ENCODE assay signal across 9 cellular contexts in the genomic region with DNA sequence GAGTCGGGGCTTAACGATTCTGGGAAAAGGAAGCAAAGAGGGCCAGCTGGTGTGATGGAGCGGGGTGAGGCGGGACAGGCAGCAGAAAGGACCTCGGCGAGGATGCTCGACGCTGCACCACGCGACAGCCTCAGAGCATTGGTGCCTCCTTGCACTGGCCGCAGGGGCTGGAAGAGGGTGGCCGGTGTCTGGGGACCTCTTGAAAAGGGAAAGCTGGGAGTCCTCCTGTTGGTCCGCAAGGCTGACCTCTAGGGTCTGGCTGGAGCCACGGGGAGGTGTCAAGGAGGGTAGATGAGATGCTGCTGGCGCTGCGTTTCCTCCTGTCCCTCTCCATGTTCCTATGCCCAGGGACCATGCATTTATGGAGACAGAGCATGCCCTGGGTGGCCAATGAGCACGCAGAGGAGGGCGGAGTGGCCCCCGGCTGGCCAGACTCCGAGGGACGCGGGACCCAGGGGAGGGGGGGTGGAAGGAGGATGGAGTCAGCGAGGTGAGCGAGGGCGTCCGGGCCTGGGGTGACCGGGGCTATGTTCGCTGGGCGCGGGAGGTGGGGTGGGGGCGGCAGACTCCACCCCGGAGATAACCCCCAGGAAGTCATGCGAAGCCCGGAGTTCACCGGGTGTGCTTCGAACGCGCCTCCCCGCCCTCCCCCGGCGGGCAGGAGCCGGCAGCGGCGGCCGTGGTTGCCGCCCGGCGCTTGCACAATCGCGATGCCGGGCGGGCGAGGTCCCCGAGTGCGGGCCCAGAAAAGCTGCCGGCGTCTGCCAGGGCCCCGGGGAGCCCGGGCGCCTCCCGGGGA. TPM values are rescaled to one million over a fixed set of nuclear protein-coding genes. Genes with fewer than 3 reads are reported as not detected.
DNase-seq lines count a peak whose midpoint lies in the region; ATAC-seq, FAIRE-seq and TF ChIP-seq lines count a peak whose summit lies in the region.
"Had no signal": no experiment of that assay in that cellular context is flagged by ENCODE, and none has a peak within 500 bp of the region (broad histone marks: within the 10 kb centered on the region; RNA-seq: fewer than 3 reads in every experiment).

A gene (minus strand): TSS at position 334 of the 799 bp plus-strand sequence. CDS start 407 bp downstream, outside the sequence.

- H3K4me3 ChIP-seq in astrocyte (ENCODE audit: insufficient read depth, low read depth, low read length) (peak within 1 kb of the TSS; percentile 45), lung (no peak within 1 kb of the TSS)

- WGBS in lung, 2 donors = 3% methylated on average over 47 to 61 of the region's 61 CpGs

- H3K9me3 Mint-ChIP-seq in HFFc6 = no peaks in the 10 kb centered on the region
- H3K9me3 Mint-ChIP-seq in astrocyte (ENCODE audit: unreplicated experiment) = peaks cover 2% of the 10 kb centered on the region

- H2AFZ ChIP-seq in astrocyte (ENCODE audit: low read depth, low read length) = peak within 1 kb of the TSS; percentile 60

- ATAC-seq in lung (ENCODE audit: insufficient read depth, low FRiP score) (peak; percentile 62), GM19463 (IDR thresholded peaks at IDR 0.05; ENCODE audit: unreplicated experiment) (no peak), HG03095 (IDR thresholded peaks at IDR 0.05; ENCODE audit: unreplicated experiment) (no peak), HG03442 (IDR thresholded peaks at IDR 0.05; ENCODE audit: unreplicated experiment) (no peak), HG03378 (IDR thresholded peaks at IDR 0.05; ENCODE audit: unreplicated experiment) (no peak)
- ATAC-seq: sciatic nerve had no signal

- no peaks in the 10 kb centered on the region for H4K20me1 ChIP-seq in astrocyte (ENCODE audit: insufficient read depth, low read length)

- no peak for FAIRE-seq in astrocyte (lab: Jason Lieb, UNC)

- H3K79me2 ChIP-seq in astrocyte (ENCODE audit: insufficient read depth, low read length) = no peaks in the 10 kb centered on the region

- peaks cover 38% of the 10 kb centered on the region for H3K27me3 ChIP-seq in astrocyte (ENCODE audit: insufficient read depth, low read length)
- peaks cover 22% of the 10 kb centered on the region for H3K27me3 ChIP-seq in lung (ENCODE audit: control insufficient read depth, insufficient read depth)

- H3K9me3 ChIP-seq in astrocyte (ENCODE audit: insufficient read depth, low read depth, low read length) (no peaks in the 10 kb centered on the region), lung (ENCODE audit: control insufficient read depth in 2 of 2, insufficient read depth in 1 of 2, low read length in 1 of 2) (no peaks in the 10 kb centered on the region)

- peaks cover 34% of the 10 kb centered on the region for H3K4me1 Mint-ChIP-seq in HFFc6 (ENCODE audit: low read depth)
- H3K4me1 Mint-ChIP-seq in astrocyte (ENCODE audit: low read depth, unreplicated experiment) = peaks cover 15% of the 10 kb centered on the region

- DNase-seq in AG08396 (ENCODE audit: low spot score) = peak; percentile 42
- no peak for DNase-seq in HFFc6
- no peak for DNase-seq in astrocyte (ENCODE audit: low read depth)
- no peak for DNase-seq in lung (ENCODE audit: low spot score)

- H3K4me2 ChIP-seq in astrocyte (ENCODE audit: low read length) = peak within 1 kb of the TSS; percentile 83

- H3K36me3 ChIP-seq in astrocyte (ENCODE audit: insufficient read depth, low read length) = no peaks in the 10 kb centered on the region
- H3K36me3 ChIP-seq in lung (ENCODE audit: control insufficient read depth in 2 of 2, insufficient read depth in 2 of 2, low read length in 2 of 2) = no peaks in the 10 kb centered on the region

- H3K4me1 ChIP-seq in astrocyte (ENCODE audit: insufficient read depth, low read length) (peaks cover 27% of the 10 kb centered on the region), lung (ENCODE audit: control insufficient read depth in 2 of 2, insufficient read depth in 2 of 2, low read length in 2 of 2) (peaks cover 0 to 10% of the 10 kb centered on the region in 2 donors)

- no peak within 1 kb of the TSS for H3K9ac ChIP-seq in astrocyte (ENCODE audit: low read length)

- H3K4me3 Mint-ChIP-seq in HFFc6 = peak within 1 kb of the TSS; percentile 78
- H3K4me3 Mint-ChIP-seq in astrocyte (ENCODE audit: unreplicated experiment) = peak within 1 kb of the TSS; percentile 73

- no peak within 1 kb of the TSS for H3K27ac Mint-ChIP-seq in HFFc6
- H3K27ac Mint-ChIP-seq in astrocyte (ENCODE audit: unreplicated experiment) = no peak within 1 kb of the TSS

- TF ChIP-seq CTCF in HFFc6 (IDR thresholded peaks at IDR 0.05) (no peak), astrocyte (IDR thresholded peaks at IDR 0.05; ENCODE audit: insufficient read depth, low read depth, low read length) (no peak), lung (IDR thresholded peaks at IDR 0.05; ENCODE audit: control extremely low read depth, extremely low read depth) (no peak)

- H3K27me3 Mint-ChIP-seq in HFFc6 (ENCODE audit: insufficient read depth) (peaks cover 29% of the 10 kb centered on the region), astrocyte (ENCODE audit: low read depth, unreplicated experiment) (peaks cover 47% of the 10 kb centered on the region)

- H3K27ac ChIP-seq in astrocyte (ENCODE audit: low read depth, low read length) (no peak within 1 kb of the TSS), lung (ENCODE audit: low read depth in 1 of 2, low read length in 1 of 2) (no peak within 1 kb of the TSS)

- no peaks in the 10 kb centered on the region for H3K36me3 Mint-ChIP-seq in HFFc6 (ENCODE audit: low read depth)
- H3K36me3 Mint-ChIP-seq in astrocyte (ENCODE audit: low read depth, unreplicated experiment) = no peaks in the 10 kb centered on the region

RNA-seq across cellular contexts. Expression of the gene that starts here (rescaled TPM):
- 1 to 10 TPM in 1 of 6 experiments, under 1 TPM in 3, not detected in 2; 0.11 to 1.1 (median 0.37) TPM for total RNA-seq in HFFc6 (2021; fragmentation: NEBNext Ultra II Directional; extraction: Animal tissue kit (Norgen Biotek cat#: 25700))
- total RNA-seq in astrocyte = 0.60 and 0.73 TPM in 2 replicates
- total RNA-seq in lung = 1 to 10 TPM in 1 of 2 donors, under 1 TPM in 1; 0.68 to 1.5 TPM
- 1 to 10 TPM in 1 of 2 donors, under 1 TPM in 1; 0.30 to 5.9 TPM for polyA plus RNA-seq in lung
- total RNA-seq: sciatic nerve had no signal
